Comparison of ENCODE assay signal across 1 cellular context in the genomic region with DNA sequence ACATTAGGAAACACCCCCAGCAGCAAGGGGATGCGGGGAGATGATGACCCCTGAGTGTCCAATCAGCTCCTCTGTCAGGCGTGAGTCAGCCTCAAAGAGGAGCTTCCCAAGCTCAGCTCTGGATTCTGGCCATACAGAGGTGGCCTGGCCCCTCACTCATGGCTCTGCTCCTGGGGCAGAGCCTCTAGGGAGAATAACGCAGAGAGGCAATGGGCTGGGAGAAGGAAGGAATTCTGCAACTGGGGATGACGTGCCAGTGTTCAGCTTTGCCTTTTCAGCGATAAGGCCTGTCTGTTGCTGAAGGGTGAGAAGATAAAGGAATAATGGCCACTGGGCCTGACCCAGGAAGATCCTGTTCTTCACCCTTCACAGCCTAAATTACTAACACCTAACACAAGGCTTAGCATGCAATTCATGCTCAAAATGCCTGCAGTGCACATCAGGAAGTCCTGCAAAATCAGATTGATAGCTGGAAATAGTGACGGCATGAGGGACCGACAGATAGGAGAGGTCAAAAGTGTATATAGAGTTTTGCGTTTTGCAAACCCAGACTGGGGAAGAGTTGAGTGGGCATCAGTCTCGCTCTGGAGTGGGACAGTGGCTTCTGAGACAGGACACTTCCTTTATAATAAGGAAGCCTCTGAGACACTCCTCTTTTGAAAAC.
TF ChIP-seq lines count a peak whose summit lies in the region.

No MANE protein-coding gene starts in this region.

TF ChIP-seq in K562, 482 proteins besides CTCF, POLR2A, EP300 and RAD21 (continued from another document):
- TF ChIP-seq, protein P1, sequence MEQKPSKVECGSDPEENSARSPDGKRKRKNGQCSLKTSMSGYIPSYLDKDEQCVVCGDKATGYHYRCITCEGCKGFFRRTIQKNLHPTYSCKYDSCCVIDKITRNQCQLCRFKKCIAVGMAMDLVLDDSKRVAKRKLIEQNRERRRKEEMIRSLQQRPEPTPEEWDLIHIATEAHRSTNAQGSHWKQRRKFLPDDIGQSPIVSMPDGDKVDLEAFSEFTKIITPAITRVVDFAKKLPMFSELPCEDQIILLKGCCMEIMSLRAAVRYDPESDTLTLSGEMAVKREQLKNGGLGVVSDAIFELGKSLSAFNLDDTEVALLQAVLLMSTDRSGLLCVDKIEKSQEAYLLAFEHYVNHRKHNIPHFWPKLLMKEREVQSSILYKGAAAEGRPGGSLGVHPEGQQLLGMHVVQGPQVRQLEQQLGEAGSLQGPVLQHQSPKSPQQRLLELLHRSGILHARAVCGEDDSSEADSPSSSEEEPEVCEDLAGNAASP (IDR thresholded peaks at IDR 0.05): no peak
- TF ChIP-seq CREB1 (IDR thresholded peaks at IDR 0.05) (no peak), CREB1 (CRISPR knock-in tag; IDR thresholded peaks at IDR 0.05) (peak; percentile 41; the same call in 1 of the 2 replicates), KLF16 (IDR thresholded peaks at IDR 0.05) (peak; percentile 34; the same call in 1 of the 2 replicates)
- TF ChIP-seq, protein P2, sequence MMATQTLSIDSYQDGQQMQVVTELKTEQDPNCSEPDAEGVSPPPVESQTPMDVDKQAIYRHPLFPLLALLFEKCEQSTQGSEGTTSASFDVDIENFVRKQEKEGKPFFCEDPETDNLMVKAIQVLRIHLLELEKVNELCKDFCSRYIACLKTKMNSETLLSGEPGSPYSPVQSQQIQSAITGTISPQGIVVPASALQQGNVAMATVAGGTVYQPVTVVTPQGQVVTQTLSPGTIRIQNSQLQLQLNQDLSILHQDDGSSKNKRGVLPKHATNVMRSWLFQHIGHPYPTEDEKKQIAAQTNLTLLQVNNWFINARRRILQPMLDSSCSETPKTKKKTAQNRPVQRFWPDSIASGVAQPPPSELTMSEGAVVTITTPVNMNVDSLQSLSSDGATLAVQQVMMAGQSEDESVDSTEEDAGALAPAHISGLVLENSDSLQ (IDR thresholded peaks at IDR 0.05): peak; percentile 38
